In the genomic region with DNA sequence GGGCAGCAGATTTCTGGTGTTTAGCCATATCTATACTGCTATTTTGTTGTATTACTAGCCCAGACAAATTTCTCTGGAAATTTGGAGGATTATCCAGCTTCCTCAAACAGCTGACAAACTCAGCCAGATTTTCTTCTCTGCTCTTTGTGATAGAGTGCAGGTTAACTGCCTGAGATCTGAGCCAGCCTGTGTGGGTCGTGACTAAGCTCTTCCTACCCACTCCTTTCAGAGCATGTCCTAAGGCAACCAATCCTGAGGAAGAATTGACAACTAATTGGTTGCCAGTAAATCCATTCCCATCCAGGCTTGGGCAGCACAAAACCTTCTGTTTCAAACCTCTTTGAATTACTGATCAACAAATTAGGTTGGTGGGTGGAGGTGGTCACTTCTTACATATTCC, we compare ENCODE assay signal across 35 cellular contexts. TPM values are rescaled to one million over a fixed set of nuclear protein-coding genes. Genes with fewer than 3 reads are reported as not detected.
A peak's percentile ranks its signal among the peaks of the same experiment; 100 is the strongest.
DNase-seq lines count a peak whose midpoint lies in the region; ATAC-seq, FAIRE-seq and TF ChIP-seq lines count a peak whose summit lies in the region.
"Had no signal": no experiment of that assay in that cellular context is flagged by ENCODE, and none has a peak within 500 bp of the region (broad histone marks: within the 10 kb centered on the region; RNA-seq: fewer than 3 reads in every experiment).

No MANE protein-coding gene starts in this region.

- in situ Hi-C loops in IMR-90 (cut with MboI; ENCODE audit: low sequenced_read_pairs) = no loop called here

- H2AFZ ChIP-seq in IMR-90 (replicated peaks; ENCODE audit: low read length, poor library complexity) = no peak overlapping the region

- H3K79me1 ChIP-seq in IMR-90 (ENCODE audit: low read depth in 1 of 2, low read length in 2 of 2) = no peaks in the 10 kb centered on the region

- TF ChIP-seq CTCF in IMR-90 (conservative IDR thresholded peaks at IDR 0.05; ENCODE audit: low read depth, low read length) = no peak
- TF ChIP-seq CTCF in WERI-Rb-1 (IDR thresholded peaks at IDR 0.05; ENCODE audit: low read depth, low read length) = no peak

- dilution Hi-C loops in IMR-90 (cut with HindIII; ENCODE audit: low sequenced_read_pairs, unreplicated experiment) = no loop called here

- POLR2A ChIA-PET in IMR-90 (lab: Charles Lee; ENCODE audit: unreplicated experiment) = no interaction called here

- no peak overlapping the region for H3K23ac ChIP-seq in IMR-90 (ENCODE audit: low read depth, low read length)

- H3K27me3 ChIP-seq in IMR-90 (ENCODE audit: control insufficient read depth, insufficient read depth, low read length) = peaks cover 27% of the 10 kb centered on the region
- H3K27me3 ChIP-seq in WERI-Rb-1 (ENCODE audit: insufficient read depth, low read depth, severe bottlenecking) = no peaks in the 10 kb centered on the region
- H3K27me3 ChIP-seq: BLaER1, brain microvascular endothelial cell had no signal

- no peak overlapping the region for H2BK5ac ChIP-seq in IMR-90 (ENCODE audit: low read depth, low read length, poor library complexity, severe bottlenecking)

- intact Hi-C loops in IMR-90 (cut with micrococcal nuclease) = loop anchor here (5.0 kb wide), 1 partner anchor 50 kb away; no protein-coding TSS in a partner anchor

- H3K56ac ChIP-seq in IMR-90 (ENCODE audit: extremely low read depth, insufficient read depth, low read length) = no peak overlapping the region

- no peak for TF ChIP-seq RAD21 in IMR-90 (IDR thresholded peaks at IDR 0.05; ENCODE audit: low read length)

- CTCF ChIA-PET in IMR-90 (lab: Yijun Ruan, JAX) = interaction anchor here (1.0 kb wide), 1 partner anchor 616 kb away, joined by 5 read pairs; no protein-coding TSS in a partner anchor

- no peak overlapping the region for H4K91ac ChIP-seq in IMR-90 (ENCODE audit: insufficient read depth, low read depth, low read length)

- H2AK9ac ChIP-seq in IMR-90 (replicated peaks; ENCODE audit: low read depth, low read length, poor library complexity) = no peak overlapping the region

- BruUV-seq in IMR-90 (replicated peaks; lab: Mats Ljungman, UMichigan) = no TSS peak

- no peak overlapping the region for H3K27ac ChIP-seq in IMR-90 (ENCODE audit: insufficient read depth, low read length)
- no peak overlapping the region for H3K27ac ChIP-seq in WERI-Rb-1
- H3K27ac ChIP-seq: adrenal gland, BLaER1, brain microvascular endothelial cell, epithelial cell of prostate, psoas muscle, SK-N-MC had no signal

- no peak overlapping the region for H2BK15ac ChIP-seq in IMR-90 (ENCODE audit: low read depth, low read length)

- no peak overlapping the region for H4K8ac ChIP-seq in IMR-90 (ENCODE audit: low read depth in 2 of 2, low read length in 2 of 2)

- H3K14ac ChIP-seq in IMR-90 (replicated peaks; ENCODE audit: low read depth, low read length) = no peak overlapping the region

- TF ChIP-seq POLR2A in IMR-90 (IDR thresholded peaks at IDR 0.05; ENCODE audit: low read depth, low read length) = no peak

- H3K18ac ChIP-seq in IMR-90 (ENCODE audit: low read depth, low read length) = no peak overlapping the region

- WGBS in IMR-90 (ENCODE audit: extremely low coverage in 2 of 2, insufficient read length in 1 of 2), 2 experiments = no CpG with 5 or more reads among the region's 1 CpG

- H3K4me3 ChIP-seq in IMR-90 (ENCODE audit: insufficient read depth, low read depth, low read length) (no peak overlapping the region), WERI-Rb-1 (ENCODE audit: low read depth, low read length) (no peak overlapping the region)
- H3K4me3 ChIP-seq: adrenal gland, BLaER1, psoas muscle, SK-N-MC had no signal

- ATAC-seq in IMR-90 (ENCODE audit: low read depth) (no peak), HG03025 (IDR thresholded peaks at IDR 0.05; ENCODE audit: low FRiP score, unreplicated experiment) (no peak)
- ATAC-seq: activated T-helper 17 cell treated with anti-CD3 and anti-CD28 coated beads, Interleukin-2, amount 50 U/mL, for 72 hours; HepG2; naive thymus-derived CD4-positive, alpha-beta T cell; psoas muscle; stimulated activated effector memory CD8-positive, alpha-beta T cell treated with anti-CD3 and anti-CD28 coated beads, Interleukin-12 subunit alpha, Interleukin-12 subunit beta, amount 100 ng/mL, for 72 hours; T-helper 17 cell had no signal

- no peak overlapping the region for H2BK20ac ChIP-seq in IMR-90 (ENCODE audit: low read depth, low read length)

- H3K4me2 ChIP-seq in IMR-90 (ENCODE audit: low read depth, low read length) = no peak overlapping the region
- H3K4me2 ChIP-seq: BLaER1 had no signal

- H3K4ac ChIP-seq in IMR-90 (ENCODE audit: low read depth, low read length) = no peak overlapping the region

- no peak overlapping the region for H2BK120ac ChIP-seq in IMR-90 (ENCODE audit: low read depth, low read length)

- FAIRE-seq in GM19239 (lab: Jason Lieb, UNC) = no peak
- FAIRE-seq: colon, GM12891, HepG2, keratinocyte, TTC549 had no signal

- H3K36me3 ChIP-seq in IMR-90 (ENCODE audit: control insufficient read depth, insufficient read depth, low read length) = no peaks in the 10 kb centered on the region
- no peaks in the 10 kb centered on the region for H3K36me3 ChIP-seq in WERI-Rb-1
- H3K36me3 ChIP-seq: adrenal gland, BLaER1, brain microvascular endothelial cell had no signal

- H3K9me3 ChIP-seq in IMR-90 (ENCODE audit: control insufficient read depth, insufficient read depth, low read length) (no peaks in the 10 kb centered on the region), WERI-Rb-1 (ENCODE audit: severe bottlenecking) (no peaks in the 10 kb centered on the region)
- H3K9me3 ChIP-seq: adrenal gland, BLaER1, psoas muscle had no signal

- H4K5ac ChIP-seq in IMR-90 (ENCODE audit: low read depth, low read length) = no peak overlapping the region

- no peaks in the 10 kb centered on the region for H3K4me1 ChIP-seq in IMR-90 (ENCODE audit: control insufficient read depth, insufficient read depth, low read length)
- H3K4me1 ChIP-seq: BLaER1, psoas muscle had no signal

- DNase-seq in IMR-90 = peak; percentile 11
- DNase-seq in WERI-Rb-1 = peak; percentile 11
- DNase-seq in iPS-NIHi11 (ENCODE audit: low spot score) = peak; percentile 11
- peak; percentile 56 for DNase-seq in renal cortical epithelial cell (ENCODE audit: low read depth)
- DNase-seq in GM19239 (ENCODE audit: insufficient read length, low spot score) = no peak
- DNase-seq in NCI-H187 (lab: John Stamatoyannopoulos, UW) = no peak
- DNase-seq: activated CD4-positive, alpha-beta memory T cell treated with anti-CD3 and anti-CD28 coated beads, Interleukin-2, amount 10 ng/mL, durations not matched to agents 7 days and 5 days; activated CD4-positive, alpha-beta T cell treated with anti-CD3 and anti-CD28 coated beads for 1 hour; activated CD8-positive, alpha-beta memory T cell treated with anti-CD3 and anti-CD28 coated beads, Interleukin-2, amount 50 U/mL, for 4 hours; activated naive CD4-positive, alpha-beta T cell treated with anti-CD3 and anti-CD28 coated beads, Interleukin-2, amount 10 ng/mL, durations not matched to agents 7 days and 5 days; adrenal gland; brain microvascular endothelial cell; DMS153; effector CD4-positive, alpha-beta T cell; glutamatergic neuron; HCEC 1CT; naive thymus-derived CD4-positive, alpha-beta T cell; NCI-H1694; NCI-H446 treated with DMSO at 0.1 percent for 48 hours; NCI-H774; psoas muscle; T-helper 17 cell; trophoblast cell had no signal

- H4K20me1 ChIP-seq in IMR-90 (ENCODE audit: insufficient read depth, low read length) = no peaks in the 10 kb centered on the region
- H4K20me1 ChIP-seq: BLaER1 had no signal

- no peak overlapping the region for H3K9ac ChIP-seq in IMR-90 (ENCODE audit: low read depth, low read length)
- H3K9ac ChIP-seq: BLaER1 had no signal

- H3K9me1 ChIP-seq in IMR-90 (ENCODE audit: insufficient read depth, low read length) = no peaks in the 10 kb centered on the region

- no peak overlapping the region for H2AK5ac ChIP-seq in IMR-90 (ENCODE audit: low read depth, low read length)

TF ChIP-seq in IMR-90, 13 proteins besides CTCF, POLR2A, EP300 and RAD21:
- no peak for TF ChIP-seq NFE2L2 (IDR thresholded peaks at IDR 0.05; ENCODE audit: low read depth, low read length)
- TF ChIP-seq, protein P1, sequence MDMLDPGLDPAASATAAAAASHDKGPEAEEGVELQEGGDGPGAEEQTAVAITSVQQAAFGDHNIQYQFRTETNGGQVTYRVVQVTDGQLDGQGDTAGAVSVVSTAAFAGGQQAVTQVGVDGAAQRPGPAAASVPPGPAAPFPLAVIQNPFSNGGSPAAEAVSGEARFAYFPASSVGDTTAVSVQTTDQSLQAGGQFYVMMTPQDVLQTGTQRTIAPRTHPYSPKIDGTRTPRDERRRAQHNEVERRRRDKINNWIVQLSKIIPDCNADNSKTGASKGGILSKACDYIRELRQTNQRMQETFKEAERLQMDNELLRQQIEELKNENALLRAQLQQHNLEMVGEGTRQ (IDR thresholded peaks at IDR 0.05; ENCODE audit: low read depth, low read length) = no peak
- no peak for TF ChIP-seq BHLHE40 (IDR thresholded peaks at IDR 0.05; ENCODE audit: low read depth, low read length)
- no peak for TF ChIP-seq RCOR1 (IDR thresholded peaks at IDR 0.05; ENCODE audit: insufficient replicate concordance, low read length)
- no peak for TF ChIP-seq FOS (IDR thresholded peaks at IDR 0.05; ENCODE audit: low read depth, low read length)
- TF ChIP-seq SMC3 (IDR thresholded peaks at IDR 0.05; ENCODE audit: low read depth, low read length) = no peak
- no peak for TF ChIP-seq CEBPB (IDR thresholded peaks at IDR 0.05; ENCODE audit: low read depth, low read length)
- no peak for TF ChIP-seq MXI1 (IDR thresholded peaks at IDR 0.05; ENCODE audit: borderline replicate concordance, low read depth, low read length)
- no peak for TF ChIP-seq MAFK (IDR thresholded peaks at IDR 0.05; ENCODE audit: low read depth, low read length)
- TF ChIP-seq RFX5 (IDR thresholded peaks at IDR 0.05; ENCODE audit: low read depth, low read length) = no peak
- TF ChIP-seq, protein P2, sequence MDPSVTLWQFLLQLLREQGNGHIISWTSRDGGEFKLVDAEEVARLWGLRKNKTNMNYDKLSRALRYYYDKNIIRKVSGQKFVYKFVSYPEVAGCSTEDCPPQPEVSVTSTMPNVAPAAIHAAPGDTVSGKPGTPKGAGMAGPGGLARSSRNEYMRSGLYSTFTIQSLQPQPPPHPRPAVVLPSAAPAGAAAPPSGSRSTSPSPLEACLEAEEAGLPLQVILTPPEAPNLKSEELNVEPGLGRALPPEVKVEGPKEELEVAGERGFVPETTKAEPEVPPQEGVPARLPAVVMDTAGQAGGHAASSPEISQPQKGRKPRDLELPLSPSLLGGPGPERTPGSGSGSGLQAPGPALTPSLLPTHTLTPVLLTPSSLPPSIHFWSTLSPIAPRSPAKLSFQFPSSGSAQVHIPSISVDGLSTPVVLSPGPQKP (IDR thresholded peaks at IDR 0.05; ENCODE audit: borderline replicate concordance, low read depth, low read length) = no peak
- TF ChIP-seq CHD1 (IDR thresholded peaks at IDR 0.05; ENCODE audit: low read depth, low read length) = no peak

RNA-seq across cellular contexts. Expression of a gene that starts 2.5 kb away (rescaled TPM):
- 0.83 and 0.90 TPM in 2 replicates for total RNA-seq in IMR-90 (2012; rRNA removed)
- polyA plus RNA-seq in IMR-90 (2012; rRNA removed) = 0.44 and 0.65 TPM in 2 replicates
- 0.08 and 0.17 TPM in 2 replicates for polyA plus RNA-seq in IMR-90 (2012; cell fraction: cytosol; rRNA removed)
- 0.03 and 0.61 TPM in 2 replicates for polyA plus RNA-seq in IMR-90 (2012; cell fraction: nucleus; rRNA removed; ENCODE audit: low replicate concordance)
- 0.05 TPM in 1 of 2 replicates, not detected in the other for total RNA-seq in renal cortical epithelial cell
- total RNA-seq: activated CD4-positive, alpha-beta memory T cell treated with anti-CD3 and anti-CD28 coated beads, Interleukin-2, amount 10 ng/mL, durations not matched to agents 7 days and 5 days; activated T-helper 17 cell treated with anti-CD3 and anti-CD28 coated beads, Interleukin-2, amount 50 U/mL, for 72 hours; HepG2; LHCN-M2; naive thymus-derived CD4-positive, alpha-beta T cell; psoas muscle; T-helper 17 cell had no signal
- polyA plus RNA-seq: keratinocyte; naive thymus-derived CD4-positive, alpha-beta T cell had no signal

Comparison
In these comparisons a context has a peak if more than half of its experiments do, and no peak if none do; other contexts are left out.
1. DNase-seq: peak in IMR-90 (single experiment), WERI-Rb-1 (single experiment), iPS-NIHi11 (single experiment) and renal cortical epithelial cell (single experiment); none in GM19239 (single experiment) and NCI-H187 (0 of 2).